Comparison of ENCODE assay signal across 33 cellular contexts in the genomic region with DNA sequence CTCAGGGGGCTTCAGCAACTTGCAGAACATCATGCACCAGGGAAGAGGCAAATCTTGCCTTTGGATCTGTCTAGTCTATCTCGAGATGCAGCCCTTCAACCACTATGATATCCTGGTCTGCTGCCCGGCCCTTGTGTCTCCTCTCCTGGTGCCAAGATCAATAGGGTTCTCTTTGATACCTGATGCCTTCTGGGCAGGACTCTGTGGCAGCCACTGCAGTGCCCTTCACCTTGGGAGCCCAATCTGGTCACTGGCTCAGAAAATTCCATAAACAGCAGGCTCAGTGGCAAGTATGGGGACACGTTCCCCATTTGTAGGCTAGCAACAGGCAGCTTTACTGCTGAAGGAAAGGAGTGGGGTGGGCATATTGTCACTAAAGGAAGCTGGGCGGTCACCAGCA. TPM values are rescaled to one million over a fixed set of nuclear protein-coding genes. Genes with fewer than 3 reads are reported as not detected.
"Had no signal": no experiment of that assay in that cellular context is flagged by ENCODE, and none has a peak within 500 bp of the region (broad histone marks: within the 10 kb centered on the region; RNA-seq: fewer than 3 reads in every experiment).

No MANE protein-coding gene starts in this region.

- H3K27me3 ChIP-seq: breast epithelium had no signal

- H3K27ac Mint-ChIP-seq: activated CD4-positive, alpha-beta memory T cell treated with anti-CD3 and anti-CD28 coated beads, Interleukin-2, amount 10 ng/mL, durations not matched to agents 7 days and 5 days; activated CD4-positive, alpha-beta T cell treated with anti-CD3 and anti-CD28 coated beads, Interleukin-2, amount 10 ng/mL, durations not matched to agents 7 days and 5 days; activated naive CD4-positive, alpha-beta T cell treated with anti-CD3 and anti-CD28 coated beads, Interleukin-2, amount 10 ng/mL, durations not matched to agents 7 days and 5 days; activated T-cell treated with anti-CD3 and anti-CD28 coated beads, Interleukin-2, amount 50 U/mL, for 24 hours; natural killer cell treated with Interleukin-12 subunit alpha and Interleukin-12 subunit beta and Interleukin-15 and Interleukin-18, amount 100 ng/mL, for 72 hours; stimulated activated memory B cell treated with anti-CD40 and anti-IgM and Interleukin-4, amounts not matched to agents 10 μg/mL and 1 μg/mL and 100 μg/mL, for 72 hours; stimulated activated naive CD8-positive, alpha-beta T cell treated with anti-CD3 and anti-CD28 coated beads, Interleukin-15, amount 100 ng/mL, for 72 hours; WTC11 had no signal

- H3K4me1 Mint-ChIP-seq: activated CD4-positive, alpha-beta memory T cell treated with anti-CD3 and anti-CD28 coated beads, Interleukin-2, amount 10 ng/mL, durations not matched to agents 7 days and 5 days; activated CD4-positive, alpha-beta T cell treated with anti-CD3 and anti-CD28 coated beads, Interleukin-2, amount 10 ng/mL, durations not matched to agents 7 days and 5 days; activated naive CD4-positive, alpha-beta T cell treated with anti-CD3 and anti-CD28 coated beads, Interleukin-2, amount 10 ng/mL, durations not matched to agents 7 days and 5 days; stimulated activated memory B cell treated with anti-CD40 and anti-IgM and Interleukin-4, amounts not matched to agents 10 μg/mL and 1 μg/mL and 100 μg/mL, for 72 hours; stimulated activated naive CD8-positive, alpha-beta T cell treated with anti-CD3 and anti-CD28 coated beads, Interleukin-15, amount 100 ng/mL, for 72 hours had no signal

- H3K4me2 ChIP-seq: smooth muscle cell had no signal

- H3K36me3 ChIP-seq: breast epithelium, esophagus muscularis mucosa, heart left ventricle, lower lobe of right lung, sigmoid colon, suprapubic skin, tibial artery, upper lobe of right lung had no signal

- H3K4me3 Mint-ChIP-seq: activated CD4-positive, alpha-beta memory T cell treated with anti-CD3 and anti-CD28 coated beads, Interleukin-2, amount 10 ng/mL, durations not matched to agents 7 days and 5 days; activated CD4-positive, alpha-beta T cell treated with anti-CD3 and anti-CD28 coated beads, Interleukin-2, amount 10 ng/mL, durations not matched to agents 7 days and 5 days; activated naive CD4-positive, alpha-beta T cell treated with anti-CD3 and anti-CD28 coated beads, Interleukin-2, amount 10 ng/mL, durations not matched to agents 7 days and 5 days; activated T-cell treated with anti-CD3 and anti-CD28 coated beads, Interleukin-2, amount 50 U/mL, for 24 hours; natural killer cell treated with Interleukin-12 subunit alpha and Interleukin-12 subunit beta and Interleukin-15 and Interleukin-18, amount 100 ng/mL, for 72 hours; stimulated activated memory B cell treated with anti-CD40 and anti-IgM and Interleukin-4, amounts not matched to agents 10 μg/mL and 1 μg/mL and 100 μg/mL, for 72 hours; stimulated activated naive CD8-positive, alpha-beta T cell treated with anti-CD3 and anti-CD28 coated beads, Interleukin-15, amount 100 ng/mL, for 72 hours had no signal

- H3K9me3 Mint-ChIP-seq: activated CD4-positive, alpha-beta memory T cell treated with anti-CD3 and anti-CD28 coated beads, Interleukin-2, amount 10 ng/mL, durations not matched to agents 7 days and 5 days; activated CD4-positive, alpha-beta T cell treated with anti-CD3 and anti-CD28 coated beads, Interleukin-2, amount 10 ng/mL, durations not matched to agents 7 days and 5 days; activated naive CD4-positive, alpha-beta T cell treated with anti-CD3 and anti-CD28 coated beads, Interleukin-2, amount 10 ng/mL, durations not matched to agents 7 days and 5 days; activated T-cell treated with anti-CD3 and anti-CD28 coated beads, Interleukin-2, amount 50 U/mL, for 24 hours; natural killer cell treated with Interleukin-12 subunit alpha and Interleukin-12 subunit beta and Interleukin-15 and Interleukin-18, amount 100 ng/mL, for 72 hours; stimulated activated memory B cell treated with anti-CD40 and anti-IgM and Interleukin-4, amounts not matched to agents 10 μg/mL and 1 μg/mL and 100 μg/mL, for 72 hours; stimulated activated naive CD8-positive, alpha-beta T cell treated with anti-CD3 and anti-CD28 coated beads, Interleukin-15, amount 100 ng/mL, for 72 hours; WTC11 had no signal

- H3K4me3 ChIP-seq: breast epithelium, esophagus muscularis mucosa, heart left ventricle, lower lobe of right lung, mucosa of descending colon, sigmoid colon, smooth muscle cell, suprapubic skin, tibial artery, upper lobe of right lung had no signal

- H3K4me1 ChIP-seq: breast epithelium, foreskin keratinocyte, lower lobe of right lung, sigmoid colon, upper lobe of right lung had no signal

- H3K36me3 Mint-ChIP-seq: activated naive CD4-positive, alpha-beta T cell treated with anti-CD3 and anti-CD28 coated beads, Interleukin-2, amount 10 ng/mL, durations not matched to agents 7 days and 5 days; natural killer cell treated with Interleukin-12 subunit alpha and Interleukin-12 subunit beta and Interleukin-15 and Interleukin-18, amount 100 ng/mL, for 72 hours; stimulated activated memory B cell treated with anti-CD40 and anti-IgM and Interleukin-4, amounts not matched to agents 10 μg/mL and 1 μg/mL and 100 μg/mL, for 72 hours; WTC11 had no signal

- DNase-seq: activated CD4-positive, alpha-beta memory T cell treated with anti-CD3 and anti-CD28 coated beads, Interleukin-2, amount 10 ng/mL, durations not matched to agents 7 days and 5 days; activated CD4-positive, alpha-beta T cell treated with anti-CD3 and anti-CD28 coated beads for 1 hour; activated CD4-positive, alpha-beta T cell treated with anti-CD3 and anti-CD28 coated beads, Interleukin-2, amount 10 ng/mL, durations not matched to agents 7 days and 5 days; activated CD8-positive, alpha-beta memory T cell treated with anti-CD3 and anti-CD28 coated beads, Interleukin-2, amount 50 U/mL, for 48 hours; activated gamma-delta T cell; activated naive CD4-positive, alpha-beta T cell treated with anti-CD3 and anti-CD28 coated beads, Interleukin-2, amount 10 ng/mL, durations not matched to agents 7 days and 5 days; activated T-cell treated with anti-CD3 and anti-CD28 coated beads, Interleukin-2, amount 50 U/mL, for 24 hours; amygdala; central memory CD4-positive, alpha-beta T cell; foreskin keratinocyte; heart left ventricle; lower lobe of right lung; mesenchymal stem cell; mucosa of descending colon; sigmoid colon; stimulated activated CD4-positive, alpha-beta T cell treated with anti-CD3 and anti-CD28 coated beads, Interleukin-1b, Interleukin-23, amount 100 ng/mL, for 48 hours; stimulated activated CD4-positive, alpha-beta T cell treated with anti-CD3 and anti-CD28 coated beads, Interleukin-4, amount 100 ng/mL, for 4 hours; stimulated activated CD8-positive, alpha-beta memory T cell treated with anti-CD3 and anti-CD28 coated beads, Interleukin-4, amount 100 ng/mL, for 48 hours; stimulated activated naive CD8-positive, alpha-beta T cell treated with anti-CD3 and anti-CD28 coated beads, Interleukin-15, amount 100 ng/mL, for 72 hours; T-helper 2 cell; tibial artery; upper lobe of right lung had no signal

- H3K9me3 ChIP-seq: breast epithelium, esophagus muscularis mucosa, heart left ventricle, lower lobe of right lung, mucosa of descending colon, sigmoid colon, suprapubic skin, tibial artery, upper lobe of right lung had no signal

- ATAC-seq: foreskin keratinocyte; heart left ventricle; lower lobe of right lung; mucosa of descending colon; natural killer cell treated with Interleukin-12 subunit alpha and Interleukin-12 subunit beta and Interleukin-15 and Interleukin-18, amount 100 ng/mL, for 72 hours; stimulated activated memory B cell treated with anti-CD40 and anti-IgM and Interleukin-4, amounts not matched to agents 10 μg/mL and 1 μg/mL and 100 μg/mL, for 72 hours; stimulated activated naive CD8-positive, alpha-beta T cell treated with anti-CD3 and anti-CD28 coated beads, Interleukin-15, amount 100 ng/mL, for 72 hours; upper lobe of right lung; WTC11 had no signal

- H3K27ac ChIP-seq: breast epithelium, esophagus muscularis mucosa, foreskin keratinocyte, heart left ventricle, lower lobe of right lung, sigmoid colon, suprapubic skin, tibial artery, upper lobe of right lung had no signal

RNA-seq across cellular contexts. Expression of a gene that starts 23.4 kb away (rescaled TPM):
- total RNA-seq: activated CD4-positive, alpha-beta memory T cell treated with anti-CD3 and anti-CD28 coated beads, Interleukin-2, amount 10 ng/mL, durations not matched to agents 7 days and 5 days; activated CD4-positive, alpha-beta T cell treated with anti-CD3 and anti-CD28 coated beads, Interleukin-2, amount 10 ng/mL, durations not matched to agents 7 days and 5 days; foreskin keratinocyte; kidney epithelial cell; myocyte; natural killer cell treated with Interleukin-12 subunit alpha and Interleukin-12 subunit beta and Interleukin-15 and Interleukin-18, amount 100 ng/mL, for 72 hours; osteoblast; renal cortical epithelial cell had no signal
- polyA plus RNA-seq: foreskin keratinocyte had no signal
